ENCODE assay signal across 8 cellular contexts in the genomic region with DNA sequence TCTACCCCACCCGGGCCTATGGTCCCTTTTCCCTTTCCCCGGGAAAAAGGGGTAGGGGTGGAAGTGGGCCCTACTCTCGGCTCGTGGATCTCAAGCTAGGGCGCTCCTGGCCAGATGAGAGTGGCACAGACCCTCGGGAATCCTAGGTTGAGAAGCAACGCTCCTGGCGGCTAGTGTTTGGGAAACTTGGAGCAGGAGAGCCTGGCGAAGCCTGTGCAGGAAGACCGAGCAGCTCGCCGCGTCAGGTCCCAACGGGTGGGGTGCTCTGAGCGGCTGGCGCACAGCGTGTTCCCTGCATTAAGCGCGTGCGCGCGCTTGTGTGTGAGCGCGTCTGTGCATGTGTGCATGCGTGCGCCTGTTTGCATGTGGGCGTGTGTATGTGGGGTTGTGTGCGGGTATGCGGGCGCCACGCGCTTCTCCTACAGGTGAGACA. TPM values are rescaled to one million over a fixed set of nuclear protein-coding genes. Genes with fewer than 3 reads are reported as not detected.
DNase-seq lines count a peak whose midpoint lies in the region; ATAC-seq and TF ChIP-seq lines count a peak whose summit lies in the region.

No MANE protein-coding gene starts in this region.

- peaks cover 37% of the 10 kb centered on the region for H3K27me3 Mint-ChIP-seq in activated CD8-positive, alpha-beta T cell treated with anti-CD3 and anti-CD28 coated beads for 36 hours

- TF ChIP-seq CTCF in activated CD8-positive, alpha-beta T cell treated with anti-CD3 and anti-CD28 coated beads for 36 hours (IDR thresholded peaks at IDR 0.05) = no peak
- no peak for TF ChIP-seq CTCF in esophagus muscularis mucosa (IDR thresholded peaks at IDR 0.05)
- no peak for TF ChIP-seq CTCF in neutrophil (IDR thresholded peaks at IDR 0.05)

- H3K9me3 ChIP-seq in esophagus muscularis mucosa = no peaks in the 10 kb centered on the region
- H3K9me3 ChIP-seq in neutrophil = no peaks in the 10 kb centered on the region

- peak overlapping the region; percentile 37 to 55 (median 45) for H3K4me3 ChIP-seq in esophagus muscularis mucosa
- peak overlapping the region; percentile 51 to 60 for H3K4me3 ChIP-seq in neutrophil (ENCODE audit: low read depth in 1 of 2, low read length in 1 of 2)

- 3% methylated on average over 12 of the region's 32 CpGs for WGBS in esophagus muscularis mucosa

- ATAC-seq in HG03432 (IDR thresholded peaks at IDR 0.05; ENCODE audit: unreplicated experiment) = peak; percentile 80
- ATAC-seq in activated CD8-positive, alpha-beta T cell treated with anti-CD3 and anti-CD28 coated beads for 36 hours = peak; percentile 67

- peaks cover 4 to 91% (median 50%) of the 10 kb centered on the region in 4 donors for H3K27me3 ChIP-seq in esophagus muscularis mucosa
- H3K27me3 ChIP-seq in neutrophil = peaks cover 34% of the 10 kb centered on the region

- peak; percentile 32 for DNase-seq in NCI-H82 (lab: John Stamatoyannopoulos, UW)
- DNase-seq in NCI-H82 treated with DMSO at 0.1 percent for 48 hours (lab: John Stamatoyannopoulos, UW; ENCODE audit: unreplicated experiment) = no peak
- peak; percentile 76 for DNase-seq in activated CD8-positive, alpha-beta T cell treated with anti-CD3 and anti-CD28 coated beads for 36 hours
- no peak for DNase-seq in esophagus muscularis mucosa (ENCODE audit: extremely low spot score)
- no peak for DNase-seq in mucosa of gallbladder (ENCODE audit: low spot score)
- no peak for DNase-seq in NCI-H345 treated with DMSO at 0.1 percent for 48 hours (lab: John Stamatoyannopoulos, UW; ENCODE audit: unreplicated experiment)

- TF ChIP-seq EP300 in esophagus muscularis mucosa (IDR thresholded peaks at IDR 0.05) = no peak

- CTCF ChIA-PET in activated CD8-positive, alpha-beta T cell treated with anti-CD3 and anti-CD28 coated beads for 36 hours (lab: Charles Lee) = interaction anchor here (0.9 to 3.1 kb wide), 14 partner anchors 18 to 529 kb away, joined by 3 to 16 read pairs (median 3); no protein-coding TSS in a partner anchor

- H3K36me3 ChIP-seq in esophagus muscularis mucosa (no peaks in the 10 kb centered on the region), neutrophil (no peaks in the 10 kb centered on the region)

- H3K27ac Mint-ChIP-seq in activated CD8-positive, alpha-beta T cell treated with anti-CD3 and anti-CD28 coated beads for 36 hours = no peak overlapping the region

- H3K4me1 ChIP-seq in esophagus muscularis mucosa (peaks cover 37 to 61% (median 53%) of the 10 kb centered on the region in 4 donors), neutrophil (ENCODE audit: control insufficient read depth in 1 of 2, insufficient read depth in 1 of 2, low read depth in 1 of 2, low read length in 1 of 2) (peaks cover 57 to 63% of the 10 kb centered on the region in 2 experiments)

- intact Hi-C loops in activated CD8-positive, alpha-beta T cell treated with anti-CD3 and anti-CD28 coated beads for 36 hours (cut with micrococcal nuclease) = no loop called here
- intact Hi-C loops in esophagus muscularis mucosa (cut with DNase I) = loop anchor here (5.0 kb wide), 1 partner anchor 136 kb away; no protein-coding TSS in a partner anchor

- peak overlapping the region; percentile 74 for H3K4me3 Mint-ChIP-seq in activated CD8-positive, alpha-beta T cell treated with anti-CD3 and anti-CD28 coated beads for 36 hours

- POLR2A ChIA-PET in activated CD8-positive, alpha-beta T cell treated with anti-CD3 and anti-CD28 coated beads for 36 hours (lab: Charles Lee) = interaction anchor here (0.6 to 2.6 kb wide), 6 partner anchors 9 to 535 kb away, joined by 3 to 12 read pairs (median 3); no protein-coding TSS in a partner anchor

- no peaks in the 10 kb centered on the region for H3K36me3 Mint-ChIP-seq in activated CD8-positive, alpha-beta T cell treated with anti-CD3 and anti-CD28 coated beads for 36 hours (ENCODE audit: low read depth)

- peaks cover 31% of the 10 kb centered on the region for H3K4me1 Mint-ChIP-seq in activated CD8-positive, alpha-beta T cell treated with anti-CD3 and anti-CD28 coated beads for 36 hours (ENCODE audit: low read depth)

- no peak for TF ChIP-seq POLR2A in esophagus muscularis mucosa (IDR thresholded peaks at IDR 0.05; ENCODE audit: low read depth)

- no peak overlapping the region for H3K27ac ChIP-seq in esophagus muscularis mucosa (replicated peaks in 1 of 4)
- no peak overlapping the region for H3K27ac ChIP-seq in neutrophil

- H3K9me3 Mint-ChIP-seq in activated CD8-positive, alpha-beta T cell treated with anti-CD3 and anti-CD28 coated beads for 36 hours = no peaks in the 10 kb centered on the region

RNA-seq across cellular contexts. Expression of gene FLI1, which starts 7.1 kb away (rescaled TPM):
- total RNA-seq in activated CD8-positive, alpha-beta T cell treated with anti-CD3 and anti-CD28 coated beads for 36 hours = 10 to 100 TPM; 43.8 to 47.8 TPM
- 10 to 100 TPM; 17.4 to 43.8 (median 29.6) TPM for total RNA-seq in esophagus muscularis mucosa
- total RNA-seq in mucosa of gallbladder = 20.7 TPM

Comparison
In these comparisons a context has a peak if more than half of its experiments do, and no peak if none do; other contexts are left out.
1. DNase-seq: peak in NCI-H82 (single experiment) and activated CD8-positive, alpha-beta T cell treated with anti-CD3 and anti-CD28 coated beads for 36 hours (single experiment); none in NCI-H82 treated with DMSO at 0.1 percent for 48 hours (single experiment), esophagus muscularis mucosa (single experiment), mucosa of gallbladder (single experiment) and NCI-H345 treated with DMSO at 0.1 percent for 48 hours (single experiment).